In the genomic region with DNA sequence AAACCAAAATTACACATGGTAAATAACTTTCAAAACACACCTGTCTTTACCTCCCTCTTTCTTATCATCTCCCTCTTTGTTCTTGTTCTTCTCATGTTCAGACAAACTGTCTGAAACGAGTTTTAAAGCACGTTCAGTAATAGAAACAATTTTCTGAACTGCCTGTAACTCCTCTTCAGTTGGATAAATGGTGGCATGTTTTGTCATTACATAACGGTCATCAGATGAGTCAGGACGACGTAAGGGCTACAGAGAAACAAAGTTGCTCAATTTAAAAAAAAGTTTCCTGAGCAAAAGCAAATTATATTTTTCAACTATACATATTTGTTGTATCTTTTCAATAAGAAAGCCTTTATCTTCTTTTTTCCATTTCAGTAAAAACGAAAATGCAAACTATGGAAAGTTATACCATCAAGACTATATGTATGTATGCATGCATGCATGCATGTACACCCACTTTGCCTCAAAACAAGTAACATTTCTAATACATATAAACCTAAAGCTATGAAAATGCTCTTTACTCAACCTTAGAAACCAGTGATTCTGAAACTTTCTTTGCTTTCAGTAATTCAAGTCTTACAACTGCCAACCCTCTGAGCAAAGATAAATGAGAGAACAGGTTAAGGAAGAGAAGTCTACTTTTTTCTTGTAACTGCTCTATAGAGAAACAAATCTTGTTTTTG, we compare ENCODE assay signal across 11 cellular contexts. TPM values are rescaled to one million over a fixed set of nuclear protein-coding genes. Genes with fewer than 3 reads are reported as not detected.
DNase-seq lines count a peak whose midpoint lies in the region; ATAC-seq and TF ChIP-seq lines count a peak whose summit lies in the region.
"Had no signal": no experiment of that assay in that cellular context is flagged by ENCODE, and none has a peak within 500 bp of the region (broad histone marks: within the 10 kb centered on the region; RNA-seq: fewer than 3 reads in every experiment).

No MANE protein-coding gene starts in this region.

- DNase-seq in EH (ENCODE audit: low read depth) (peak; percentile 55), NB4 (ENCODE audit: low read depth) (peak; percentile 84), brain microvascular endothelial cell (peak; percentile 18), neural progenitor cell (ENCODE audit: low spot score) (no peak), Calu3 (no peak), nucleus accumbens (lab: John Stamatoyannopoulos, UW) (no peak), osteocyte (ENCODE audit: extremely low spot score, unreplicated experiment) (no peak)
- DNase-seq: central memory CD4-positive, alpha-beta T cell; GF-D8 had no signal

- TF ChIP-seq CTCF in NB4 (IDR thresholded peaks at IDR 0.05; ENCODE audit: low read depth, low read length) = no peak
- TF ChIP-seq CTCF in brain microvascular endothelial cell (IDR thresholded peaks at IDR 0.05; ENCODE audit: low read depth, low read length, missing control alignments) = no peak
- no peak for TF ChIP-seq CTCF in neural progenitor cell (IDR thresholded peaks at IDR 0.05)
- no peak for TF ChIP-seq CTCF in Calu3 (IDR thresholded peaks at IDR 0.05; ENCODE audit: unreplicated experiment)
- TF ChIP-seq CTCF in osteocyte (IDR thresholded peaks at IDR 0.05) = no peak

- no peaks in the 10 kb centered on the region for H3K9me3 ChIP-seq in neural progenitor cell (ENCODE audit: low read depth)

- H3F3A ChIP-seq in neural progenitor cell (ENCODE audit: low read depth) = peaks cover 6% of the 10 kb centered on the region

- H3K27me3 ChIP-seq in brain microvascular endothelial cell (replicated peaks) (no peaks in the 10 kb centered on the region), neural progenitor cell (no peaks in the 10 kb centered on the region)

- H3K9me3 Mint-ChIP-seq in neural progenitor cell (no peaks in the 10 kb centered on the region), Calu3 (ENCODE audit: low read depth, unreplicated experiment) (no peaks in the 10 kb centered on the region), osteocyte (ENCODE audit: unreplicated experiment) (no peaks in the 10 kb centered on the region)

- H2AFZ ChIP-seq in neural progenitor cell (replicated peaks) = no peak overlapping the region

- H3K4me1 Mint-ChIP-seq in neural progenitor cell = no peaks in the 10 kb centered on the region
- no peaks in the 10 kb centered on the region for H3K4me1 Mint-ChIP-seq in Calu3 (ENCODE audit: low read depth, unreplicated experiment)
- H3K4me1 Mint-ChIP-seq in osteocyte (ENCODE audit: unreplicated experiment) = no peaks in the 10 kb centered on the region

- H3K27me3 Mint-ChIP-seq in neural progenitor cell (ENCODE audit: insufficient read depth, low read depth) = no peaks in the 10 kb centered on the region
- H3K27me3 Mint-ChIP-seq in Calu3 (ENCODE audit: unreplicated experiment) = no peaks in the 10 kb centered on the region
- H3K27me3 Mint-ChIP-seq in osteocyte (ENCODE audit: unreplicated experiment) = no peaks in the 10 kb centered on the region

- peaks cover 8% of the 10 kb centered on the region for H3K4me1 ChIP-seq in neural progenitor cell

- no peak for TF ChIP-seq POLR2A in NB4 (IDR thresholded peaks at IDR 0.05; ENCODE audit: extremely low read depth, insufficient read length)

- H3K27ac ChIP-seq in brain microvascular endothelial cell (peak overlapping the region; percentile 16), neural progenitor cell (peak overlapping the region; percentile 19)
- H3K27ac ChIP-seq: KMS-11 had no signal

- H3K4me3 Mint-ChIP-seq in neural progenitor cell (no peak overlapping the region), Calu3 (ENCODE audit: low read depth, unreplicated experiment) (no peak overlapping the region), osteocyte (ENCODE audit: unreplicated experiment) (no peak overlapping the region)

- H3K27ac Mint-ChIP-seq in neural progenitor cell (no peak overlapping the region), Calu3 (ENCODE audit: unreplicated experiment) (no peak overlapping the region), osteocyte (ENCODE audit: unreplicated experiment) (no peak overlapping the region)

- CTCF ChIA-PET in Calu3 (lab: Charles Lee) = no interaction called here

- ATAC-seq in HG02884 (IDR thresholded peaks at IDR 0.05; ENCODE audit: unreplicated experiment) = no peak

- peaks cover 2% of the 10 kb centered on the region for H4K20me1 ChIP-seq in neural progenitor cell (ENCODE audit: low read depth)

- H3K36me3 ChIP-seq in brain microvascular endothelial cell (replicated peaks) = peaks cover 41% of the 10 kb centered on the region
- H3K36me3 ChIP-seq in neural progenitor cell = peaks cover 50% of the 10 kb centered on the region

- H3K79me2 ChIP-seq in neural progenitor cell (ENCODE audit: low read depth) = no peaks in the 10 kb centered on the region

- H3K9ac ChIP-seq in neural progenitor cell = no peak overlapping the region
- H3K9ac ChIP-seq: KMS-11 had no signal

- no peak overlapping the region for H3K4me2 ChIP-seq in neural progenitor cell
- H3K4me2 ChIP-seq: KMS-11 had no signal

- peak overlapping the region; percentile 54 for H3K4me3 ChIP-seq in NB4 (ENCODE audit: low read depth, low read length)
- H3K4me3 ChIP-seq in brain microvascular endothelial cell (ENCODE audit: low read depth, low read length) = no peak overlapping the region
- H3K4me3 ChIP-seq in neural progenitor cell = no peak overlapping the region

- H3K36me3 Mint-ChIP-seq in neural progenitor cell (peaks cover 35% of the 10 kb centered on the region), Calu3 (ENCODE audit: insufficient read depth, unreplicated experiment) (peaks cover 44% of the 10 kb centered on the region), osteocyte (ENCODE audit: unreplicated experiment) (peaks cover 49% of the 10 kb centered on the region)

- intact Hi-C loops in Calu3 (cut with micrococcal nuclease; ENCODE audit: unreplicated experiment) = no loop called here

- in situ Hi-C loops in brain microvascular endothelial cell (cut with HindIII; ENCODE audit: low pct_ligation_motif_present, low sequenced_read_pairs) = no loop called here

- BruUV-seq in Calu3 (replicated peaks; lab: Mats Ljungman, UMichigan) = no TSS peak

RNA-seq across cellular contexts. Expression of a gene that starts 56.0 kb away (rescaled TPM):
- total RNA-seq in neural progenitor cell (ENCODE audit: low replicate concordance) (108 and 131 TPM in 2 replicates), Calu3 (2022) (61.1 and 63.4 TPM in 2 replicates), osteocyte (85.6 and 87.1 TPM in 2 replicates)

Comparison
In these comparisons a context has a peak if more than half of its experiments do, and no peak if none do; other contexts are left out.
1. DNase-seq: peak in EH (single experiment), NB4 (single experiment) and brain microvascular endothelial cell (single experiment); none in neural progenitor cell (single experiment), Calu3 (single experiment), nucleus accumbens (0 of 56) and osteocyte (single experiment).